In the genomic region with DNA sequence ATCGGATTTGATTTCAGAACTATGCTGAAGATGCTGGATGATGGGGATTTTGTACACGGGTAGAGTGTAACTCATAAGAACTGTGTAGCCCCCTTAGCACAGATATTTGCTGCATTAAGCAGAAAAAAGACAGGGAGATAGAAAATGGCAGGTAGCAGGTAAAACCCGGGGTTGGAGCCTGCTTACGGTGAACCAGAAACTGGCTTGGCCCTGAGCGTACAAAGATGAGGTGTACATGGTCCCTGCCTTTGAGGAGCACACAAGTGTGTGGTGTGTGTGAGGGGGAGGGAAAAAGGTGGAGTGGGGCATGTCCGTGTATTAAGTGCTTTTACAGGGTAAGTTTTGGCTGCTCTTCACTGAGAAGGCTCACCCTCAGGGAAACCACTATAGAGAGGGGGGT, we compare ENCODE assay signal across 14 cellular contexts. TPM values are rescaled to one million over a fixed set of nuclear protein-coding genes. Genes with fewer than 3 reads are reported as not detected.
DNase-seq lines count a peak whose midpoint lies in the region; ATAC-seq and TF ChIP-seq lines count a peak whose summit lies in the region.
"Had no signal": no experiment of that assay in that cellular context is flagged by ENCODE, and none has a peak within 500 bp of the region (broad histone marks: within the 10 kb centered on the region; RNA-seq: fewer than 3 reads in every experiment).

No MANE protein-coding gene starts in this region.

- H3K79me2 ChIP-seq in DND-41 (ENCODE audit: insufficient read depth, low read length): peaks cover 80% of the 10 kb centered on the region

- H3K27ac ChIP-seq in DND-41 (ENCODE audit: low read length): peak overlapping the region; percentile 39; the same call in 1 of the 2 replicates
- H3K27ac ChIP-seq in gastrocnemius medialis: peak overlapping the region; percentile 84 to 98 (median 96)
- H3K27ac ChIP-seq: dorsolateral prefrontal cortex, foreskin keratinocyte, HL-60 had no signal

- TF ChIP-seq POLR2A in gastrocnemius medialis (IDR thresholded peaks at IDR 0.05): no peak

- no peaks in the 10 kb centered on the region for H3K9me3 Mint-ChIP-seq in activated CD4-positive, alpha-beta memory T cell treated with anti-CD3 and anti-CD28 coated beads, Interleukin-2, amount 10 ng/mL, durations not matched to agents 7 days and 5 days
- H3K9me3 Mint-ChIP-seq in activated CD4-positive, alpha-beta memory T cell treated with anti-CD3 and anti-CD28 coated beads for 36 hours: no peaks in the 10 kb centered on the region
- no peaks in the 10 kb centered on the region for H3K9me3 Mint-ChIP-seq in endothelial cell (ENCODE audit: unreplicated experiment)

- no peak overlapping the region for H3K4me3 Mint-ChIP-seq in activated CD4-positive, alpha-beta memory T cell treated with anti-CD3 and anti-CD28 coated beads, Interleukin-2, amount 10 ng/mL, durations not matched to agents 7 days and 5 days
- H3K4me3 Mint-ChIP-seq in activated CD4-positive, alpha-beta memory T cell treated with anti-CD3 and anti-CD28 coated beads for 36 hours: no peak overlapping the region
- H3K4me3 Mint-ChIP-seq in endothelial cell (ENCODE audit: unreplicated experiment): no peak overlapping the region

- POLR2A ChIA-PET in activated CD4-positive, alpha-beta memory T cell treated with anti-CD3 and anti-CD28 coated beads, Interleukin-2, amount 10 ng/mL, durations not matched to agents 7 days and 5 days (lab: Charles Lee): interaction anchor here (1.9 kb wide), 1 partner anchor 413 kb away, joined by 11 read pairs; a partner anchor contains a TSS
- POLR2A ChIA-PET in activated CD4-positive, alpha-beta memory T cell treated with anti-CD3 and anti-CD28 coated beads for 36 hours (lab: Charles Lee): no interaction called here

- no peak for DNase-seq in activated CD4-positive, alpha-beta memory T cell treated with anti-CD3 and anti-CD28 coated beads, Interleukin-2, amount 10 ng/mL, durations not matched to agents 7 days and 5 days
- DNase-seq in activated CD4-positive, alpha-beta memory T cell treated with anti-CD3 and anti-CD28 coated beads for 36 hours: no peak
- no peak for DNase-seq in DND-41
- no peak for DNase-seq in endothelial cell (ENCODE audit: low spot score)
- DNase-seq in gastrocnemius medialis: no peak
- DNase-seq in NCI-H1048 (lab: John Stamatoyannopoulos, UW): no peak
- DNase-seq in posterior vena cava (ENCODE audit: low spot score): no peak
- no peak for DNase-seq in superior temporal gyrus (ENCODE audit: extremely low spot score)
- DNase-seq: dorsolateral prefrontal cortex, foreskin keratinocyte, islet precursor cell, NCI-H2029 treated with DMSO at 0.1 percent for 48 hours had no signal

- peaks cover 56% of the 10 kb centered on the region for H3K36me3 Mint-ChIP-seq in activated CD4-positive, alpha-beta memory T cell treated with anti-CD3 and anti-CD28 coated beads, Interleukin-2, amount 10 ng/mL, durations not matched to agents 7 days and 5 days (ENCODE audit: low read depth)
- peaks cover 9% of the 10 kb centered on the region for H3K36me3 Mint-ChIP-seq in activated CD4-positive, alpha-beta memory T cell treated with anti-CD3 and anti-CD28 coated beads for 36 hours
- H3K36me3 Mint-ChIP-seq in endothelial cell (ENCODE audit: low read depth, unreplicated experiment): peaks cover 8% of the 10 kb centered on the region

- in situ Hi-C loops in gastrocnemius medialis (cut with MboI; ENCODE audit: low sequenced_read_pairs in 4 of 4): loop anchor here in 2 of 4 donors (10.0 to 25.0 kb wide), 2 partner anchors 413 to 805 kb away; a partner anchor contains a TSS

- ATAC-seq in DND-41 (ENCODE audit: insufficient read depth, low read depth) (no peak), gastrocnemius medialis (no peak)
- ATAC-seq: foreskin keratinocyte, HCT116 had no signal

- H3K9ac ChIP-seq in DND-41 (ENCODE audit: low read depth, low read length): no peak overlapping the region; the same call in 1 of the 2 replicates

- H3K9me3 ChIP-seq in DND-41 (ENCODE audit: insufficient read depth, low read length, severe bottlenecking): no peaks in the 10 kb centered on the region
- H3K9me3 ChIP-seq in gastrocnemius medialis: no peaks in the 10 kb centered on the region

- peaks cover 61% of the 10 kb centered on the region for H3K4me1 ChIP-seq in DND-41 (ENCODE audit: insufficient read depth, low read length)
- H3K4me1 ChIP-seq in gastrocnemius medialis: peaks cover 64 to 73% of the 10 kb centered on the region in 2 donors

- no peak overlapping the region for H3K4me3 ChIP-seq in DND-41 (ENCODE audit: low read depth in 1 of 2, low read length in 2 of 2)
- H3K4me3 ChIP-seq in gastrocnemius medialis: no peak overlapping the region
- H3K4me3 ChIP-seq: dorsolateral prefrontal cortex had no signal

- CTCF ChIA-PET in activated CD4-positive, alpha-beta memory T cell treated with anti-CD3 and anti-CD28 coated beads, Interleukin-2, amount 10 ng/mL, durations not matched to agents 7 days and 5 days (lab: Charles Lee): interaction anchor here (1.0 to 5.5 kb wide), 4 partner anchors 9 to 418 kb away, joined by 3 to 51 read pairs (median 8); no protein-coding TSS in a partner anchor
- CTCF ChIA-PET in activated CD4-positive, alpha-beta memory T cell treated with anti-CD3 and anti-CD28 coated beads for 36 hours (lab: Charles Lee): no interaction called here

- H3K4me2 ChIP-seq in DND-41 (ENCODE audit: insufficient read depth, low read length): peak overlapping the region; percentile 29; the same call in 1 of the 2 replicates

- H3K27me3 ChIP-seq in DND-41 (ENCODE audit: insufficient read depth, low read length, poor library complexity) (no peaks in the 10 kb centered on the region), gastrocnemius medialis (no peaks in the 10 kb centered on the region)
- H3K27me3 ChIP-seq: dorsolateral prefrontal cortex, foreskin keratinocyte had no signal

- no peak overlapping the region for H2AFZ ChIP-seq in DND-41 (ENCODE audit: low read depth, low read length)

- no peaks in the 10 kb centered on the region for H3K27me3 Mint-ChIP-seq in activated CD4-positive, alpha-beta memory T cell treated with anti-CD3 and anti-CD28 coated beads, Interleukin-2, amount 10 ng/mL, durations not matched to agents 7 days and 5 days
- H3K27me3 Mint-ChIP-seq in activated CD4-positive, alpha-beta memory T cell treated with anti-CD3 and anti-CD28 coated beads for 36 hours: no peaks in the 10 kb centered on the region
- H3K27me3 Mint-ChIP-seq in endothelial cell (ENCODE audit: unreplicated experiment): peaks cover 25% of the 10 kb centered on the region

- intact Hi-C loops in activated CD4-positive, alpha-beta memory T cell treated with anti-CD3 and anti-CD28 coated beads for 36 hours (cut with micrococcal nuclease): loop anchor here (5.0 to 10.0 kb wide), 4 partner anchors 35 to 757 kb away; no protein-coding TSS in a partner anchor
- intact Hi-C loops in gastrocnemius medialis (cut with DNase I; ENCODE audit: low total_unique reads): loop anchor here (5.0 to 10.0 kb wide), 4 partner anchors 110 to 790 kb away; no protein-coding TSS in a partner anchor
- intact Hi-C loops in posterior vena cava (cut with DNase I): loop anchor here in 1 of 2 donors (10.0 kb wide), 2 partner anchors 107 to 413 kb away; a partner anchor contains a TSS

- H3K36me3 ChIP-seq in DND-41 (ENCODE audit: insufficient read depth, low read length) (no peaks in the 10 kb centered on the region; the same call in 1 of the 2 replicates), gastrocnemius medialis (no peaks in the 10 kb centered on the region)

- peak overlapping the region; percentile 23 for H3K27ac Mint-ChIP-seq in activated CD4-positive, alpha-beta memory T cell treated with anti-CD3 and anti-CD28 coated beads, Interleukin-2, amount 10 ng/mL, durations not matched to agents 7 days and 5 days
- H3K27ac Mint-ChIP-seq in activated CD4-positive, alpha-beta memory T cell treated with anti-CD3 and anti-CD28 coated beads for 36 hours: no peak overlapping the region
- peak overlapping the region; percentile 44 for H3K27ac Mint-ChIP-seq in endothelial cell (ENCODE audit: unreplicated experiment)

- peaks cover under 1% of the 10 kb centered on the region; the same call in 1 of the 2 replicates for H4K20me1 ChIP-seq in DND-41 (ENCODE audit: insufficient read depth, low read length)

- peaks cover 78% of the 10 kb centered on the region for H3K4me1 Mint-ChIP-seq in activated CD4-positive, alpha-beta memory T cell treated with anti-CD3 and anti-CD28 coated beads, Interleukin-2, amount 10 ng/mL, durations not matched to agents 7 days and 5 days
- peaks cover 70% of the 10 kb centered on the region for H3K4me1 Mint-ChIP-seq in activated CD4-positive, alpha-beta memory T cell treated with anti-CD3 and anti-CD28 coated beads for 36 hours (ENCODE audit: low read depth)
- H3K4me1 Mint-ChIP-seq in endothelial cell (ENCODE audit: unreplicated experiment): peaks cover 41% of the 10 kb centered on the region

- no peak for TF ChIP-seq CTCF in DND-41 (IDR thresholded peaks at IDR 0.05; ENCODE audit: borderline replicate concordance, extremely low read depth, low read length, poor library complexity, severe bottlenecking)
- no peak for TF ChIP-seq CTCF in endothelial cell (IDR thresholded peaks at IDR 0.05; ENCODE audit: unreplicated experiment)
- TF ChIP-seq CTCF in gastrocnemius medialis (IDR thresholded peaks at IDR 0.05 in 4 of 5, conservative IDR thresholded peaks at IDR 0.05 in 1 of 5): no peak

RNA-seq across cellular contexts. Expression of a gene that starts 3.5 kb away (rescaled TPM):
- 10 to 100 TPM; 51.4 to 52.4 TPM for total RNA-seq in activated CD4-positive, alpha-beta memory T cell treated with anti-CD3 and anti-CD28 coated beads, Interleukin-2, amount 10 ng/mL, durations not matched to agents 7 days and 5 days
- 10 to 100 TPM; 41.0 to 43.6 TPM for total RNA-seq in activated CD4-positive, alpha-beta memory T cell treated with anti-CD3 and anti-CD28 coated beads for 36 hours
- total RNA-seq in endothelial cell (ENCODE audit: unreplicated experiment) (181 TPM), gastrocnemius medialis (10 to 100 TPM; 56.0 to 65.7 (median 58.1) TPM), posterior vena cava (1,000 to 10,000 TPM; 1,601 to 1,705 TPM)
